ENCODE assay signal across 11 cellular contexts in the genomic region with DNA sequence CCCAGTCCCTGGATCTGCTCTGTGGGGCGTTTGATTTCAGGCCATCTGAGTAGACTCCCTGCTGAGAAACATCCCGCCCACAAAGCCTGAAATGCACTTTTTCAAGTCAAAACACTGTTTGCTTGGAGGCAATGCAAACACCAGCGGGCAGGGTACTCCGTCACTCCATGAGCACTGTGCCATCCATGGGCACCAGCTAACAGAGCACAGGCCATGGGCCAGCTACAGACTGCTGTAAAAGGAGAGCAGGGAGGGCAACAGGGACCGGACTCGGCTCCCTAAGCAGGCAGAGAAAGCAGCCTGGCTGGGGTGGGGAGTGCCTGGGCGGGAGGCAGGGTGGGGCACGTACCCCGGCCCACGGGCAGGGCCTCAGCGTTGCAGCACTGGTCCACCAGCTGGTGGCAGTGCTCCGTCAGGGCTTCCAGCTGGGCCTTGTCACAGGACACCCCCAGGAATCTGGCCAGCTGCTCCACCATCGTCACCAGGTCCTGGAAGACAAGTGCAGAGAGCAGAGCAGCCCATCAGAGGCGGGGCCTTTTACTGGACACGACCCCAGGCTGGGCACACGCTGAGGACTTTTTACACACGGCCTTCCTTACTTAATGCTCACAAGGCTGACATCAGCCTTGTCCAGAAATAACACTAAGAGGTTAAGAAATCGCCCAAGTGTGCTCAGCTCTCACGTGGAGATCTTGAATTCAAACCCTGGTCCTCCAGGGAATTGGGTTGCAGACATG. TPM values are rescaled to one million over a fixed set of nuclear protein-coding genes. Genes with fewer than 3 reads are reported as not detected.
A peak's percentile ranks its signal among the peaks of the same experiment; 100 is the strongest.
DNase-seq lines count a peak whose midpoint lies in the region; TF ChIP-seq lines count a peak whose summit lies in the region.
"Had no signal": no experiment of that assay in that cellular context is flagged by ENCODE, and none has a peak within 500 bp of the region (broad histone marks: within the 10 kb centered on the region; RNA-seq: fewer than 3 reads in every experiment).

No MANE protein-coding gene starts in this region.

- CTCF ChIA-PET in BJ (lab: Yijun Ruan, JAX) = interaction anchor here (0.8 to 6.0 kb wide), 6 partner anchors 9 to 441 kb away, joined by 3 to 48 read pairs (median 6); no protein-coding TSS in a partner anchor

- H3K4ac ChIP-seq in neuronal stem cell (ENCODE audit: low read length) = no peak overlapping the region

- TF ChIP-seq CTCF in BJ (IDR thresholded peaks at IDR 0.05; ENCODE audit: insufficient read depth, low read depth, low read length) (peak; percentile 42), fibroblast of villous mesenchyme (IDR thresholded peaks at IDR 0.05; ENCODE audit: insufficient read depth, low read depth, low read length) (no peak)

- H3K36me3 ChIP-seq in BJ (ENCODE audit: control insufficient read depth, insufficient read depth, low read length) = no peaks in the 10 kb centered on the region
- peaks cover 4 to 58% of the 10 kb centered on the region in 2 donors for H3K36me3 ChIP-seq in neuronal stem cell (replicated peaks in 1 of 2; ENCODE audit: control insufficient read depth in 2 of 2, insufficient read depth in 2 of 2, low read length in 2 of 2)

- H3K18ac ChIP-seq in neuronal stem cell (ENCODE audit: low read length) = peak overlapping the region; percentile 59

- no peak overlapping the region for H2AFZ ChIP-seq in neuronal stem cell (ENCODE audit: low read length)

- no peak overlapping the region for H2AK5ac ChIP-seq in neuronal stem cell (ENCODE audit: low read depth, low read length)

- no peak for DNase-seq in BJ (ENCODE audit: low read depth)
- DNase-seq in NCI-H524 treated with DMSO at 0.1 percent for 48 hours (lab: John Stamatoyannopoulos, UW) = peak; percentile 5
- DNase-seq in fibroblast of villous mesenchyme (ENCODE audit: low read depth) = peak; percentile 67
- DNase-seq in neuronal stem cell (ENCODE audit: low spot score) = no peak
- DNase-seq in HK-2 (ENCODE audit: unreplicated experiment) = no peak
- DNase-seq in NCI-H226 = no peak
- DNase-seq in erythroblast (lab: John Stamatoyannopoulos, UW) = no peak
- no peak for DNase-seq in islet precursor cell
- DNase-seq: activated CD4-positive, alpha-beta T cell treated with anti-CD3 and anti-CD28 coated beads for 1 hour; Calu3 had no signal

- no peak overlapping the region for H3K9ac ChIP-seq in neuronal stem cell (ENCODE audit: low read depth, low read length, poor library complexity)

- POLR2A ChIA-PET in BJ (lab: Charles Lee) = interaction anchor here (0.5 kb wide), 1 partner anchor 11 kb away, joined by 3 read pairs; no protein-coding TSS in a partner anchor

- no peak overlapping the region for H4K8ac ChIP-seq in neuronal stem cell (ENCODE audit: low read depth, low read length)

- H2BK15ac ChIP-seq in neuronal stem cell (ENCODE audit: low read length) = no peak overlapping the region

- peaks cover 0 to 6% of the 10 kb centered on the region in 2 donors for H3K9me3 ChIP-seq in neuronal stem cell (replicated peaks in 1 of 2; ENCODE audit: control insufficient read depth in 2 of 2, insufficient read depth in 1 of 2, low read depth in 1 of 2, low read length in 2 of 2)

- H3K27me3 ChIP-seq in BJ (ENCODE audit: control insufficient read depth, insufficient read depth, low read length) (no peaks in the 10 kb centered on the region; the same call in 1 of the 2 replicates), neuronal stem cell (ENCODE audit: control insufficient read depth in 3 of 3, insufficient read depth in 3 of 3, low read depth in 1 of 3, low read length in 3 of 3) (no peaks in the 10 kb centered on the region)

- H3K23ac ChIP-seq in neuronal stem cell (ENCODE audit: low read depth, low read length, poor library complexity) = no peak overlapping the region

- no peak overlapping the region for H4K91ac ChIP-seq in neuronal stem cell (ENCODE audit: low read depth, low read length, poor library complexity)

- H3K79me1 ChIP-seq in neuronal stem cell (ENCODE audit: low read depth, low read length) = peaks cover 2% of the 10 kb centered on the region

- H2BK5ac ChIP-seq in neuronal stem cell (ENCODE audit: low read length) = no peak overlapping the region

- WGBS in neuronal stem cell (ENCODE audit: extremely low coverage in 2 of 2, insufficient read length in 2 of 2, insufficient replicate concordance in 1 of 2), 2 donors = no CpG with 5 or more reads among the region's 19 CpGs

- H3K4me3 ChIP-seq in BJ (ENCODE audit: low read depth, low read length) (no peak overlapping the region), fibroblast of villous mesenchyme (ENCODE audit: low read depth, low read length) (no peak overlapping the region), neuronal stem cell (ENCODE audit: low read length in 2 of 2) (no peak overlapping the region)

- no peak overlapping the region for H3K14ac ChIP-seq in neuronal stem cell (ENCODE audit: low read length)

- H3K27ac ChIP-seq in neuronal stem cell (replicated peaks; ENCODE audit: low read length) = no peak overlapping the region

- no peak overlapping the region for H2BK12ac ChIP-seq in neuronal stem cell (ENCODE audit: low read length)

- H3K4me1 ChIP-seq in neuronal stem cell (ENCODE audit: control insufficient read depth in 2 of 2, insufficient read depth in 1 of 2, low read depth in 1 of 2, low read length in 2 of 2) = peaks cover 10 to 16% of the 10 kb centered on the region in 2 donors

- no peak overlapping the region for H2BK120ac ChIP-seq in neuronal stem cell (ENCODE audit: low read depth, low read length)

- TF ChIP-seq POLR2A in erythroblast (IDR thresholded peaks at IDR 0.05; ENCODE audit: low read length) = no peak

- H3K4me2 ChIP-seq in neuronal stem cell (ENCODE audit: insufficient read depth, low read length, poor library complexity, severe bottlenecking) = no peak overlapping the region

RNA-seq across cellular contexts. Expression of gene EFCAB6, which starts 16.8 kb away (rescaled TPM):
- 0.75 and 1.4 TPM in 2 replicates for polyA plus RNA-seq in BJ (2011; rRNA removed)
- 0.52 and 0.67 TPM in 2 replicates for polyA minus RNA-seq in BJ (2011; rRNA and poly(A)+ RNA removed)
- 0.32 and 0.86 TPM in 2 replicates for total RNA-seq in fibroblast of villous mesenchyme
- 0.49 TPM for polyA plus RNA-seq in neuronal stem cell (2013, experiment 1 of 2)
- polyA plus RNA-seq in neuronal stem cell (2013, experiment 2 of 2) = 0.48 TPM
- polyA plus RNA-seq: IgD-negative memory B cell had no signal

RNA-seq across cellular contexts. Expression of gene SULT4A1, which starts 33.4 kb away (rescaled TPM):
- polyA plus RNA-seq in BJ (2011; rRNA removed) = 0.15 and 0.39 TPM in 2 replicates
- 0.14 and 0.67 TPM in 2 replicates for polyA minus RNA-seq in BJ (2011; rRNA and poly(A)+ RNA removed)
- not detected in 2 replicates for total RNA-seq in fibroblast of villous mesenchyme
- polyA plus RNA-seq in neuronal stem cell (2013, experiment 1 of 2) = 7.1 TPM
- polyA plus RNA-seq in neuronal stem cell (2013, experiment 2 of 2) = 7.0 TPM
- polyA plus RNA-seq: IgD-negative memory B cell had no signal

Comparison
In these comparisons a context has a peak if more than half of its experiments do, and no peak if none do; other contexts are left out.
1. DNase-seq: peak in NCI-H524 treated with DMSO at 0.1 percent for 48 hours (single experiment) and fibroblast of villous mesenchyme (single experiment); none in BJ (single experiment), neuronal stem cell (single experiment), HK-2 (single experiment), NCI-H226 (single experiment), erythroblast (0 of 2) and islet precursor cell (single experiment).